Comparison of ENCODE assay signal across 10 cellular contexts in the genomic region with DNA sequence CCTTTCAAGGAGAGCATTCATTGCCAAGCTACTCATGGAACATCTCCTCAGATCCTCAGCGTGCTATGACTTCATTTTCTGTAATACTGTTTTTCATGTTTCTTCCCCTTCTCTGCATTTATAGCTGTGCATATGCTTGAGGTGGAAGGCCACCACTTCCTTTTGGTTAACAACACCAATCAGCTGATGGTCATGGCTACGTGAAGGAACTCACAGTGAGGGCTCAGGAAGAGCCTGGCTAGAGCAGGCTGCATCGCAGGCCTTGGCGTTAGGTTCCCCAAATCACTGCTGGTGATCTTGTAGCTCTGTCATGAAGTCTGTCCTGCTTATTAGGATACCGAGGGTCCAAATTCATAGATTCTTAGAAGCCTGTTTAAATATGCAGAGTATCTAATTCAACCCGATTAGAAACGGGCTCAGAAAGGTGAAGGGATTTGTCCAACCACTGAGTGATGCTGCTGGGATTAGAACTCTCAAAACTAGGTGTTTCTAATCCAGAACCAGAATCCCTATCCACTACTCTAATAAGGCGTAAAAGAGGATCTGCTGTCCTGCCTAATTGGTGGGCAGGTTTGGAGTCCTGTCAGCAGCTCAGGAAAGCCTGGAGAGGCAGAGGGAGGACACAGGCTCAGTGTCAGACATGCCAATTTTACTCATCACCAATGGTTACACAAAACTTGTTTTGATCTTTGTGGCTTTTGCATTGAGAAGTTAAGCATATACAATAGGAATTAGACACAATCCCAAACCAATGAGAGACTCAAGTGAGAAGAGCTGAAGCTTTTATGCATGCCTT. TPM values are rescaled to one million over a fixed set of nuclear protein-coding genes. Genes with fewer than 3 reads are reported as not detected.
A peak's percentile ranks its signal among the peaks of the same experiment; 100 is the strongest.
DNase-seq lines count a peak whose midpoint lies in the region; ATAC-seq and TF ChIP-seq lines count a peak whose summit lies in the region.
"Had no signal": no experiment of that assay in that cellular context is flagged by ENCODE, and none has a peak within 500 bp of the region (broad histone marks: within the 10 kb centered on the region; RNA-seq: fewer than 3 reads in every experiment).

No MANE protein-coding gene starts in this region.

- in situ Hi-C loops in G401 (cut with HindIII; ENCODE audit: low sequenced_read_pairs): no loop called here

- H3K4me1 Mint-ChIP-seq in immature natural killer cell (peaks cover 79 to 98% of the 10 kb centered on the region in 2 donors), T-helper 17 cell (peaks cover 9% of the 10 kb centered on the region)

- no peak for DNase-seq in Right ventricle myocardium superior
- DNase-seq in right atrium auricular region (ENCODE audit: low spot score): no peak
- peak; percentile 78 for DNase-seq in MV-4-11 (lab: John Stamatoyannopoulos, UW)
- DNase-seq in immature natural killer cell: peak; percentile 53 to 76 (median 65)
- no peak for DNase-seq in HT-29 (ENCODE audit: low spot score)
- no peak for DNase-seq in G401 (ENCODE audit: low spot score)
- DNase-seq in T-helper 17 cell: no peak
- DNase-seq: GOT3 had no signal

- no peak for TF ChIP-seq CTCF in right atrium auricular region (IDR thresholded peaks at IDR 0.05)

- no peaks in the 10 kb centered on the region for H3K4me1 ChIP-seq in right atrium auricular region

- H3K27ac Mint-ChIP-seq in immature natural killer cell (peak overlapping the region; percentile 77 to 95 (median 88)), T-helper 17 cell (no peak overlapping the region)

- H3K9me3 ChIP-seq in right atrium auricular region (no peaks in the 10 kb centered on the region), T-helper 17 cell (ENCODE audit: control insufficient read depth, low read length, poor library complexity, severe bottlenecking) (no peaks in the 10 kb centered on the region)

- H3K9me3 Mint-ChIP-seq in immature natural killer cell: no peaks in the 10 kb centered on the region

- intact Hi-C loops in Right ventricle myocardium superior (cut with DNase I): no loop called here

- peaks cover 0 to 8% (median 4%) of the 10 kb centered on the region in 3 donors for H3K27me3 Mint-ChIP-seq in immature natural killer cell (ENCODE audit: low read depth in 3 of 3)
- peaks cover 60% of the 10 kb centered on the region for H3K27me3 Mint-ChIP-seq in T-helper 17 cell

- H3K36me3 Mint-ChIP-seq in immature natural killer cell (peaks cover 0 to 8% (median 4%) of the 10 kb centered on the region in 3 donors), T-helper 17 cell (ENCODE audit: low read depth) (peaks cover 7% of the 10 kb centered on the region)

- H3K4me3 Mint-ChIP-seq in immature natural killer cell (peak overlapping the region; percentile 73 to 92 (median 81)), T-helper 17 cell (no peak overlapping the region)

- H3K36me3 ChIP-seq in right atrium auricular region: no peaks in the 10 kb centered on the region

- no peak overlapping the region for H3K27ac ChIP-seq in right atrium auricular region

- H3K27me3 ChIP-seq in right atrium auricular region: no peaks in the 10 kb centered on the region

- H3K4me3 ChIP-seq in right atrium auricular region: no peak overlapping the region

- ATAC-seq in Right ventricle myocardium superior (ENCODE audit: poor library complexity): peak; percentile 27
- no peak for ATAC-seq in T-helper 17 cell
- no peak for ATAC-seq in HG03457 (IDR thresholded peaks at IDR 0.05; ENCODE audit: unreplicated experiment)

RNA-seq across cellular contexts. Expression of a gene that starts 7.5 kb away (rescaled TPM):
- total RNA-seq in Right ventricle myocardium superior (6.5 TPM), right atrium auricular region (1 to 10 TPM; 3.4 to 6.3 TPM), T-helper 17 cell (1 to 10 TPM; 5.0 to 7.7 TPM)
- polyA plus RNA-seq in immature natural killer cell: 100 to 1,000 TPM in 1 of 3 donors, 10 to 100 TPM in 2; 50.1 to 125 (median 82.6) TPM
- total RNA-seq in HT-29 (2014; rRNA removed; shearing (Covaris generic)): 24.2 and 34.7 TPM in 2 replicates
- total RNA-seq in G401 (2014; rRNA removed; shearing (Covaris generic)): not detected in 2 replicates
- total RNA-seq: lung microvascular endothelial cell had no signal

Comparison
In these comparisons a context has a peak if more than half of its experiments do, and no peak if none do; other contexts are left out.
1. DNase-seq: peak in MV-4-11 (single experiment) and immature natural killer cell (3 of 3); none in Right ventricle myocardium superior (single experiment), right atrium auricular region (single experiment), HT-29 (single experiment), G401 (single experiment) and T-helper 17 cell (0 of 3).